In genomic region chr11:73982990-73983763, GRCh38 we compare ENCODE assay signal across 8 cellular contexts. TPM values are rescaled to one million over a fixed set of nuclear protein-coding genes. Genes with fewer than 3 reads are reported as not detected.
A peak's percentile ranks its signal among the peaks of the same experiment; 100 is the strongest.
DNase-seq lines count a peak whose midpoint lies in the region; ATAC-seq and TF ChIP-seq lines count a peak whose summit lies in the region.

No MANE protein-coding gene starts in this region.

- no peaks in the 10 kb centered on the region for H3K27me3 ChIP-seq in right lobe of liver

- H3K9me3 ChIP-seq in right lobe of liver, result no peaks in the 10 kb centered on the region

- H3K27ac Mint-ChIP-seq in CD14-positive monocyte, result peak overlapping the region; percentile 99 to 100 (median 100)

- no peak for TF ChIP-seq CTCF in CD14-positive monocyte (IDR thresholded peaks at IDR 0.05)
- no peak for TF ChIP-seq CTCF in right lobe of liver (IDR thresholded peaks at IDR 0.05)

- intact Hi-C loops in CD14-positive monocyte (cut with micrococcal nuclease), result loop anchor here (2.0 to 5.0 kb wide), 3 partner anchors 39 to 189 kb away; partner anchors contain the start of genes C2CD3 (in 1 of the 2) and PPME1 (in 1 of the 2)
- intact Hi-C loops in right lobe of liver (cut with DNase I), result no loop called here

- WGBS in right lobe of liver (ENCODE audit: insufficient coverage, low coverage, low lambda C conversion rate, missing lambda C conversion rate), result 22% methylated on average over 9 of the region's 59 CpGs

- peak overlapping the region; percentile 99 to 100 for H3K4me3 Mint-ChIP-seq in CD14-positive monocyte

- ATAC-seq in GM19372 (IDR thresholded peaks at IDR 0.05; ENCODE audit: low read depth, unreplicated experiment) (peak; percentile 63), HG03520 (IDR thresholded peaks at IDR 0.05; ENCODE audit: unreplicated experiment) (peak; percentile 73), right lobe of liver (peak; percentile 89 to 93 (median 92))

- peaks cover 30 to 43% of the 10 kb centered on the region in 2 donors for H3K36me3 Mint-ChIP-seq in CD14-positive monocyte

- peak; percentile 50 for TF ChIP-seq POLR2A in right lobe of liver (IDR thresholded peaks at IDR 0.05)

- H3K36me3 ChIP-seq in right lobe of liver, result no peaks in the 10 kb centered on the region

- H3K4me1 Mint-ChIP-seq in CD14-positive monocyte, result peaks cover 52% of the 10 kb centered on the region

- H3K9me3 Mint-ChIP-seq in CD14-positive monocyte, result peaks cover 0 to 3% (median 0%) of the 10 kb centered on the region in 7 donors

- H3K27me3 Mint-ChIP-seq in CD14-positive monocyte (ENCODE audit: low read depth in 3 of 3), result no peaks in the 10 kb centered on the region

- H3K4me1 ChIP-seq in right lobe of liver, result peaks cover 0 to 5% (median 0%) of the 10 kb centered on the region in 4 donors

- DNase-seq in CD14-positive monocyte (ENCODE audit: low spot score), result peak; percentile 97
- DNase-seq in NCI-H69 (lab: John Stamatoyannopoulos, UW), result peak; percentile 99
- DNase-seq in activated CD4-positive, alpha-beta T cell treated with anti-CD3 and anti-CD28 coated beads, Interleukin-2, amount 50 U/mL, for 24 hours (ENCODE audit: low read depth in 1 of 2, low spot score in 1 of 2), result peak; percentile 83 to 92
- peak; percentile 83 to 96 for DNase-seq in dermis microvascular lymphatic vessel endothelial cell (ENCODE audit: low read depth in 2 of 2)
- peak; percentile 87 to 94 (median 91) for DNase-seq in right lobe of liver
- peak; percentile 90 for DNase-seq in stimulated activated CD4-positive, alpha-beta T cell treated with anti-CD3 and anti-CD28 coated beads, Interleukin-4, amount 100 ng/mL, for 1 hour

- peak overlapping the region; percentile 40 to 60 (median 56) for H3K4me3 ChIP-seq in right lobe of liver

- peak overlapping the region; percentile 62 to 72 (median 71) for H3K27ac ChIP-seq in right lobe of liver

RNA-seq across cellular contexts. Expression of gene UCP2, which starts 0.5 kb away (rescaled TPM):
- 100 to 1,000 TPM; 649 to 665 TPM for polyA plus RNA-seq in CD14-positive monocyte
- total RNA-seq in dermis microvascular lymphatic vessel endothelial cell, result 3.7 and 7.6 TPM in 2 replicates
- 10 to 100 TPM in 1 of 6 experiments, 1 to 10 TPM in 5; 5.2 to 41.3 (median 8.7) TPM for total RNA-seq in right lobe of liver

RNA-seq across cellular contexts. Expression of gene UCP3, which starts 25.7 kb away (rescaled TPM):
- polyA plus RNA-seq in CD14-positive monocyte, result not detected
- under 0.01 and 0.38 TPM in 2 replicates for total RNA-seq in dermis microvascular lymphatic vessel endothelial cell
- total RNA-seq in right lobe of liver, result 1 to 10 TPM in 2 of 6 experiments, under 1 TPM in 4; 0.20 to 1.5 (median 0.42) TPM

RNA-seq across cellular contexts. Expression of gene DNAJB13, which starts 32.4 kb away (rescaled TPM):
- polyA plus RNA-seq in CD14-positive monocyte, result not detected
- total RNA-seq in dermis microvascular lymphatic vessel endothelial cell, result 0.13 TPM in 1 of 2 replicates, not detected in the other
- not detected for total RNA-seq in right lobe of liver

Comparison
In these comparisons a context has a peak if more than half of its experiments do, and no peak if none do; other contexts are left out.
1. Peak in every context shown above with its lines: DNase-seq, ATAC-seq, H3K4me3 ChIP-seq and H3K27ac ChIP-seq.
2. intact Hi-C loops: an anchor here in CD14-positive monocyte (2.0 to 5.0 kb wide); none called in right lobe of liver.